In the genomic region with DNA sequence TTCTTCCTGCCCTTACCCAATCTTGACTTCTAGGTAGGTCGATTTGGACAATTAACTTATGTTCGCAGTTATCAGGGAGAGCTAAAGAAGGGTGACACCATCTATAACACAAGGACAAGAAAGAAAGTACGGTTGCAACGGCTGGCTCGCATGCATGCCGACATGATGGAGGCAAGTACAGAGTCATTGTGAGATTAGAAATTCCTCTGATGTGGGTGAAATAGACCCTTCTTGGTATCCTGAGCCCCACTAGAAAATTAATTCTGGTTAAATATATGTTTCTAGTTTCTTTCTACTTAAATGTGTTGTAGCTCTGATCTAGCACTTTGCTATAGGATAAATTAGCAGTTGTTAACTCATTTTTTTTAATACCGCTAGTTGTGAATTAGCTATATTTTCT, we compare ENCODE assay signal across 18 cellular contexts.
"Had no signal": no experiment of that assay in that cellular context is flagged by ENCODE, and none has a peak within 500 bp of the region (broad histone marks: within the 10 kb centered on the region; RNA-seq: fewer than 3 reads in every experiment).

No MANE protein-coding gene starts in this region.

- H3K4me3 ChIP-seq: coronary artery, tibial nerve, vagina had no signal

- H2AFZ ChIP-seq: parathyroid adenoma had no signal

- H3K9me3 Mint-ChIP-seq: activated naive CD4-positive, alpha-beta T cell treated with anti-CD3 and anti-CD28 coated beads, Interleukin-2, amount 50 U/mL, for 72 hours; brain; central memory CD8-positive, alpha-beta T cell; natural killer cell; stimulated activated memory B cell treated with anti-CD40 and anti-IgM and Interleukin-4, amounts not matched to agents 10 μg/mL and 1 μg/mL and 100 μg/mL, for 72 hours; T-cell had no signal

- H3K27me3 Mint-ChIP-seq: brain; central memory CD8-positive, alpha-beta T cell; stimulated activated memory B cell treated with anti-CD40 and anti-IgM and Interleukin-4, amounts not matched to agents 10 μg/mL and 1 μg/mL and 100 μg/mL, for 72 hours; T-cell had no signal

- DNase-seq: activated CD4-positive, alpha-beta T cell treated with anti-CD3 and anti-CD28 coated beads for 1 hour; activated effector memory CD4-positive, alpha-beta T cell treated with Interleukin-2 at 50 U/mL for 16 hours; foreskin fibroblast; kidney; left ventricle myocardium superior; mesenchymal stem cell; natural killer cell; T-helper 9 cell had no signal

- H3K27ac Mint-ChIP-seq: activated naive CD4-positive, alpha-beta T cell treated with anti-CD3 and anti-CD28 coated beads, Interleukin-2, amount 50 U/mL, for 72 hours; natural killer cell; stimulated activated memory B cell treated with anti-CD40 and anti-IgM and Interleukin-4, amounts not matched to agents 10 μg/mL and 1 μg/mL and 100 μg/mL, for 72 hours had no signal

- H3K4me1 Mint-ChIP-seq: central memory CD8-positive, alpha-beta T cell; stimulated activated memory B cell treated with anti-CD40 and anti-IgM and Interleukin-4, amounts not matched to agents 10 μg/mL and 1 μg/mL and 100 μg/mL, for 72 hours had no signal

- H3K36me3 Mint-ChIP-seq: activated naive CD4-positive, alpha-beta T cell treated with anti-CD3 and anti-CD28 coated beads, Interleukin-2, amount 50 U/mL, for 72 hours had no signal

- H3K9ac ChIP-seq: parathyroid adenoma had no signal

- H3K4me1 ChIP-seq: parathyroid adenoma, vagina had no signal

- H3K9me3 ChIP-seq: neutrophil, tibial nerve, vagina had no signal

- H3K27ac ChIP-seq: coronary artery, neutrophil had no signal

- H3K27me3 ChIP-seq: neutrophil, tibial nerve, vagina had no signal

- H3K4me3 Mint-ChIP-seq: brain; central memory CD8-positive, alpha-beta T cell; natural killer cell; stimulated activated memory B cell treated with anti-CD40 and anti-IgM and Interleukin-4, amounts not matched to agents 10 μg/mL and 1 μg/mL and 100 μg/mL, for 72 hours; T-cell had no signal

- ATAC-seq: stimulated activated memory B cell treated with anti-CD40 and anti-IgM and Interleukin-4, amounts not matched to agents 10 μg/mL and 1 μg/mL and 100 μg/mL, for 72 hours had no signal
